ENCODE assay signal across 20 cellular contexts in the genomic region with DNA sequence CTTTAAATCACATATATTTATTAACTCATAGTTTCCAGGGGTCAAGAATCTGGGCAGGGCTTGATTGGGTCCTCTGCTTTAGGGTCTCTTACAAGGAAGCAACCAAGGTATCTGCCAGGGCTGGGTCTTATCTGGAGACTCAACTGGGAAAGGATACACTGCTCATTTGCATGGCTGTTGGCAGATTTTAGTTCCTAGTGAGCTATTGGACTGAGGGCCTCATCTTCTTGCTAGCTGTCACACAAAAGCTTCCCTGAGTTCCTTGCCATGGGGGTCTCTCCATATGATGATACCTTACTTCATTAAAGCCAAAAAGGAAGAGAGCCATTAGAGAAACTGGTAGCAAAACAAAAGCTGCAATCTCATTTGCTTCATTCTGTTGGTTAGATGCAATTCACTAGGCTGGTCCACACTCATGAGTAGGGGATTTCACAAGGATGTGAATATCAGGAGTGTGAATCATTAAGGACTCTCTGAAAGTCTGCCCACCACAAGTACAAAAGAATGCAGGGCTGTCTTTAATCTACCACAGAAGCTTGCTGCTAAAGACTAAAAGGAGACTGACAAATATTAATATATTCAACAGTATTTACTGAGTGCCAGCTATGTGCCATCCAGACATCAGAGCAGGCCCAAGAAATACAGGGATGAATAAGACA. TPM values are rescaled to one million over a fixed set of nuclear protein-coding genes. Genes with fewer than 3 reads are reported as not detected.
DNase-seq lines count a peak whose midpoint lies in the region; ATAC-seq and TF ChIP-seq lines count a peak whose summit lies in the region.
"Had no signal": no experiment of that assay in that cellular context is flagged by ENCODE, and none has a peak within 500 bp of the region (broad histone marks: within the 10 kb centered on the region; RNA-seq: fewer than 3 reads in every experiment).

No MANE protein-coding gene starts in this region.

- H3K4me1 ChIP-seq in osteoblast (ENCODE audit: insufficient read depth, low read length) = no peaks in the 10 kb centered on the region
- H3K4me1 ChIP-seq: right lobe of liver, vagina had no signal

- H3K27ac ChIP-seq in osteoblast (ENCODE audit: low read depth, low read length) = no peak overlapping the region
- H3K27ac ChIP-seq: C4-2B, cardiac muscle cell, right lobe of liver, vagina had no signal

- ATAC-seq in GM19351 (IDR thresholded peaks at IDR 0.05; ENCODE audit: unreplicated experiment) = peak; percentile 62
- ATAC-seq in HG03442 (IDR thresholded peaks at IDR 0.05; ENCODE audit: unreplicated experiment) = peak; percentile 85
- ATAC-seq in HG03108 (IDR thresholded peaks at IDR 0.05; ENCODE audit: unreplicated experiment) = no peak
- ATAC-seq: naive thymus-derived CD8-positive, alpha-beta T cell; right lobe of liver had no signal

- H3K27me3 Mint-ChIP-seq in mesothelial cell of epicardium (ENCODE audit: low read depth) = no peaks in the 10 kb centered on the region

- H3K4me3 Mint-ChIP-seq in mesothelial cell of epicardium = no peak overlapping the region
- H3K4me3 Mint-ChIP-seq: naive thymus-derived CD8-positive, alpha-beta T cell had no signal

- H3K4me3 ChIP-seq in osteoblast (ENCODE audit: insufficient read depth, low read length) = no peak overlapping the region
- H3K4me3 ChIP-seq: cardiac muscle cell, right lobe of liver, vagina had no signal

- no peak overlapping the region for H3K27ac Mint-ChIP-seq in mesothelial cell of epicardium

- H2AFZ ChIP-seq in osteoblast (ENCODE audit: low read length) = no peak overlapping the region

- DNase-seq in EH (ENCODE audit: low read depth) (peak; percentile 9), kidney tubule cell (ENCODE audit: low spot score) (peak; percentile 96), mesothelial cell of epicardium (ENCODE audit: low spot score in 2 of 2, unreplicated experiment in 2 of 2) (no peak), GM19240 (ENCODE audit: insufficient read length, low spot score) (no peak), osteoblast (ENCODE audit: insufficient read length, low spot score, missing footprints) (no peak)
- DNase-seq: activated CD4-positive, alpha-beta T cell treated with anti-CD3 and anti-CD28 coated beads, Interleukin-2, amount 50 U/mL, for 4 hours; activated naive CD4-positive, alpha-beta T cell; naive thymus-derived CD8-positive, alpha-beta T cell; NCI-H1930; right lobe of liver; stimulated activated naive CD4-positive, alpha-beta T cell; T-helper 9 cell had no signal

- no peak overlapping the region for H3K4me2 ChIP-seq in osteoblast (ENCODE audit: insufficient read depth, low read length)

- no peaks in the 10 kb centered on the region for H3K79me2 ChIP-seq in osteoblast (ENCODE audit: insufficient read depth, low read length)

- no peaks in the 10 kb centered on the region for H3K9me3 ChIP-seq in osteoblast (ENCODE audit: low read depth, low read length)
- H3K9me3 ChIP-seq: right lobe of liver, vagina had no signal

- H4K20me1 ChIP-seq in osteoblast (ENCODE audit: insufficient read depth, low read length) = no peaks in the 10 kb centered on the region

- H3K36me3 Mint-ChIP-seq in mesothelial cell of epicardium = no peaks in the 10 kb centered on the region

- TF ChIP-seq CTCF in mesothelial cell of epicardium (IDR thresholded peaks at IDR 0.05; ENCODE audit: unreplicated experiment) (no peak), osteoblast (IDR thresholded peaks at IDR 0.05; ENCODE audit: extremely low read depth, low read depth, low read length) (no peak)

- peaks cover 20% of the 10 kb centered on the region for H3K9me3 Mint-ChIP-seq in mesothelial cell of epicardium

- no peaks in the 10 kb centered on the region for H3K27me3 ChIP-seq in osteoblast (ENCODE audit: insufficient read depth, low read length)
- H3K27me3 ChIP-seq: cardiac muscle cell, right lobe of liver, vagina had no signal

- H3K36me3 ChIP-seq in osteoblast (ENCODE audit: insufficient read depth, low read length) = no peaks in the 10 kb centered on the region
- H3K36me3 ChIP-seq: cardiac muscle cell, right lobe of liver, vagina had no signal

- H3K4me1 Mint-ChIP-seq in mesothelial cell of epicardium = no peaks in the 10 kb centered on the region

RNA-seq across cellular contexts. Expression of gene TIMD4, which starts 42.0 kb away (rescaled TPM):
- total RNA-seq in mesothelial cell of epicardium (not detected in 3 replicates), osteoblast (not detected in 2 replicates)
- total RNA-seq: LHCN-M2, RPMI7951, vagina had no signal

RNA-seq across cellular contexts. Expression of gene HAVCR1, which starts 53.9 kb away (rescaled TPM):
- total RNA-seq in mesothelial cell of epicardium (0.20 to 0.66 TPM (median 0.25 TPM) in 3 replicates), osteoblast (0.36 TPM in 1 of 2 replicates, not detected in the other)
- total RNA-seq: cardiac muscle cell, LHCN-M2, RPMI7951, vagina had no signal

Comparison
In these comparisons a context has a peak if more than half of its experiments do, and no peak if none do; other contexts are left out.
1. DNase-seq: peak in EH (single experiment) and kidney tubule cell (single experiment); none in mesothelial cell of epicardium (0 of 2), GM19240 (single experiment) and osteoblast (single experiment).